Comparison of ENCODE assay signal across 27 cellular contexts in genomic region chr9:134351777-134352176, GRCh38. TPM values are rescaled to one million over a fixed set of nuclear protein-coding genes. Genes with fewer than 3 reads are reported as not detected.
A peak's percentile ranks its signal among the peaks of the same experiment; 100 is the strongest.
DNase-seq lines count a peak whose midpoint lies in the region; ATAC-seq and TF ChIP-seq lines count a peak whose summit lies in the region.
"Had no signal": no experiment of that assay in that cellular context is flagged by ENCODE, and none has a peak within 500 bp of the region (broad histone marks: within the 10 kb centered on the region; RNA-seq: fewer than 3 reads in every experiment).

No MANE protein-coding gene starts in this region.

- DNase-seq in Caco-2: no peak
- DNase-seq in WTC11 (ENCODE audit: low spot score): no peak
- DNase-seq in nephron progenitor cell: no peak
- DNase-seq in NCI-H446 treated with DMSO at 0.1 percent for 48 hours (lab: John Stamatoyannopoulos, UW): no peak
- DNase-seq in hepatic stellate cell (ENCODE audit: low spot score): no peak
- DNase-seq: activated CD4-positive, alpha-beta T cell treated with anti-CD3 and anti-CD28 coated beads, Interleukin-2, amount 50 U/mL, for 1 hour; activated effector memory CD4-positive, alpha-beta T cell treated with anti-CD3 and anti-CD28 coated beads, Interleukin-2, amount 50 U/mL, for 16 hours; activated T-cell treated with anti-CD3 and anti-CD28 coated beads, Interleukin-2, amount 50 U/mL, for 1 hour; anterior cingulate cortex; DMS53; effector CD8-positive, alpha-beta T cell; IMR-90; left lung; NCI-H2107; NCI-H446; NCI-H774; SJCRH30; small intestine; stimulated activated CD4-positive, alpha-beta T cell treated with anti-CD3 and anti-CD28 coated beads, Interleukin-1b, Interleukin-23, amount 100 ng/mL, for 48 hours; stimulated activated naive CD8-positive, alpha-beta T cell treated with anti-CD3 and anti-CD28 coated beads, Interleukin-15, Interleukin-2, amounts not matched to agents 100 U/mL and 50 U/mL, for 24 hours; T-helper 9 cell; testis; WERI-Rb-1 had no signal

- CTCF ChIA-PET in Caco-2 (lab: Charles Lee) (no interaction called here), WTC11 (lab: Charles Lee) (no interaction called here)

- peak overlapping the region in 1 of 3 donors; percentile 74 for H3K9ac ChIP-seq in skeletal muscle tissue (ENCODE audit: low read depth in 1 of 3, low read length in 3 of 3)

- peak overlapping the region; percentile 72 for H3K27ac Mint-ChIP-seq in Caco-2 (ENCODE audit: unreplicated experiment)
- peak overlapping the region; percentile 89 for H3K27ac Mint-ChIP-seq in WTC11
- H3K27ac Mint-ChIP-seq in nephron progenitor cell: peak overlapping the region; percentile 33
- H3K27ac Mint-ChIP-seq: activated naive CD8-positive, alpha-beta T cell had no signal

- no peak for ATAC-seq in WTC11
- ATAC-seq in GM21825 (IDR thresholded peaks at IDR 0.05; ENCODE audit: unreplicated experiment): no peak
- ATAC-seq: left lung; stimulated activated naive CD8-positive, alpha-beta T cell treated with anti-CD3 and anti-CD28 coated beads, Interleukin-15, Interleukin-2, amounts not matched to agents 100 U/mL and 50 U/mL, for 24 hours had no signal

- H3K27me3 Mint-ChIP-seq in Caco-2 (ENCODE audit: insufficient read depth, unreplicated experiment): no peaks in the 10 kb centered on the region
- H3K27me3 Mint-ChIP-seq in WTC11 (ENCODE audit: low read depth): no peaks in the 10 kb centered on the region
- H3K27me3 Mint-ChIP-seq in nephron progenitor cell (ENCODE audit: low read depth, poor library complexity): peaks cover 2% of the 10 kb centered on the region
- H3K27me3 Mint-ChIP-seq: activated naive CD8-positive, alpha-beta T cell had no signal

- no peaks in the 10 kb centered on the region for H3K9me3 ChIP-seq in Caco-2
- no peaks in the 10 kb centered on the region for H3K9me3 ChIP-seq in skeletal muscle tissue (ENCODE audit: control insufficient read depth in 3 of 3, low read length in 3 of 3)
- H3K9me3 ChIP-seq: left lung, SJCRH30, testis had no signal

- peak overlapping the region; percentile 12 for H3K27ac ChIP-seq in skeletal muscle tissue (ENCODE audit: low read depth, low read length)
- H3K27ac ChIP-seq: cardiac muscle cell, left lung, SJCRH30, testis had no signal

- peaks cover 11% of the 10 kb centered on the region for H3K36me3 Mint-ChIP-seq in Caco-2 (ENCODE audit: insufficient read depth, unreplicated experiment)
- no peaks in the 10 kb centered on the region for H3K36me3 Mint-ChIP-seq in WTC11
- no peaks in the 10 kb centered on the region for H3K36me3 Mint-ChIP-seq in nephron progenitor cell (ENCODE audit: low read depth)
- H3K36me3 Mint-ChIP-seq: activated naive CD8-positive, alpha-beta T cell had no signal

- H3K36me3 ChIP-seq in Caco-2 (ENCODE audit: control insufficient read depth, insufficient read depth, low read length): no peaks in the 10 kb centered on the region
- no peaks in the 10 kb centered on the region for H3K36me3 ChIP-seq in skeletal muscle tissue (ENCODE audit: control insufficient read depth in 3 of 3, insufficient read depth in 3 of 3, low read length in 3 of 3)
- H3K36me3 ChIP-seq: cardiac muscle cell, left lung, SJCRH30, WERI-Rb-1 had no signal

- TF ChIP-seq CTCF in Caco-2 (IDR thresholded peaks at IDR 0.05; ENCODE audit: insufficient read depth in 1 of 2, low read depth in 1 of 2, low read length in 1 of 2, severe bottlenecking in 1 of 2, unreplicated experiment in 1 of 2): no peak
- no peak for TF ChIP-seq CTCF in WTC11 (IDR thresholded peaks at IDR 0.05)
- TF ChIP-seq CTCF in nephron progenitor cell (IDR thresholded peaks at IDR 0.05): no peak

- H3K9me3 Mint-ChIP-seq in Caco-2 (ENCODE audit: unreplicated experiment) (no peaks in the 10 kb centered on the region), WTC11 (no peaks in the 10 kb centered on the region), nephron progenitor cell (no peaks in the 10 kb centered on the region)

- H3K4me1 Mint-ChIP-seq in Caco-2 (ENCODE audit: low read depth, unreplicated experiment) (peaks cover 16% of the 10 kb centered on the region), WTC11 (peaks cover 7% of the 10 kb centered on the region; the same call in 1 of the 2 replicates), nephron progenitor cell (peaks cover 48% of the 10 kb centered on the region)

- intact Hi-C loops in Caco-2 (cut with micrococcal nuclease; ENCODE audit: unreplicated experiment): no loop called here

- H3K27me3 ChIP-seq in Caco-2 (replicated peaks; ENCODE audit: control insufficient read depth, insufficient read depth, low read length) (no peaks in the 10 kb centered on the region), skeletal muscle tissue (ENCODE audit: control insufficient read depth in 3 of 3, insufficient read depth in 3 of 3, low read length in 3 of 3) (no peaks in the 10 kb centered on the region)
- H3K27me3 ChIP-seq: cardiac muscle cell, left lung, SJCRH30, testis had no signal

- no TSS peak for BruUV-seq in Caco-2 (replicated peaks; lab: Mats Ljungman, UMichigan)

- H3K4me3 Mint-ChIP-seq in Caco-2 (ENCODE audit: unreplicated experiment) (no peak overlapping the region), WTC11 (no peak overlapping the region), nephron progenitor cell (no peak overlapping the region)
- H3K4me3 Mint-ChIP-seq: activated naive CD8-positive, alpha-beta T cell had no signal

- POLR2A ChIA-PET in Caco-2 (lab: Charles Lee): no interaction called here
- POLR2A ChIA-PET in WTC11 (lab: Charles Lee): no interaction called here

- H3K4me3 ChIP-seq in Caco-2 (ENCODE audit: low read depth, low read length) (no peak overlapping the region), skeletal muscle tissue (ENCODE audit: low read length in 3 of 3) (peak overlapping the region in 1 of 3 donors; percentile 6)
- H3K4me3 ChIP-seq: cardiac muscle cell, left lung, SJCRH30, testis had no signal

- H3K4me1 ChIP-seq in Caco-2 (peaks cover 31% of the 10 kb centered on the region), skeletal muscle tissue (ENCODE audit: control insufficient read depth in 3 of 3, insufficient read depth in 3 of 3, low read length in 3 of 3) (peaks cover 96 to 99% (median 98%) of the 10 kb centered on the region in 3 donors)
- H3K4me1 ChIP-seq: SJCRH30 had no signal

TF ChIP-seq in WTC11, 78 proteins besides CTCF, POLR2A, EP300 and RAD21:
- TF ChIP-seq NR3C1 (CRISPR knock-in tag; conservative IDR thresholded peaks at IDR 0.05; ENCODE audit: low read depth): no peak

RNA-seq across cellular contexts. Expression of gene RXRA, which starts 25.5 kb away (rescaled TPM):
- total RNA-seq in Caco-2 (2022) (63.8 and 69.1 TPM in 2 replicates), WTC11 (2021) (24.9 to 27.5 TPM (median 25.0 TPM) in 3 replicates), skeletal muscle tissue (11.5 TPM)

Comparison
In these comparisons a context has a peak if more than half of its experiments do, and no peak if none do; other contexts are left out.
1. H3K27ac Mint-ChIP-seq: peak in every context shown above with its lines; median percentile 89 in WTC11; 72 in Caco-2; 33 in nephron progenitor cell.